Comparison of ENCODE assay signal across 18 cellular contexts in the genomic region with DNA sequence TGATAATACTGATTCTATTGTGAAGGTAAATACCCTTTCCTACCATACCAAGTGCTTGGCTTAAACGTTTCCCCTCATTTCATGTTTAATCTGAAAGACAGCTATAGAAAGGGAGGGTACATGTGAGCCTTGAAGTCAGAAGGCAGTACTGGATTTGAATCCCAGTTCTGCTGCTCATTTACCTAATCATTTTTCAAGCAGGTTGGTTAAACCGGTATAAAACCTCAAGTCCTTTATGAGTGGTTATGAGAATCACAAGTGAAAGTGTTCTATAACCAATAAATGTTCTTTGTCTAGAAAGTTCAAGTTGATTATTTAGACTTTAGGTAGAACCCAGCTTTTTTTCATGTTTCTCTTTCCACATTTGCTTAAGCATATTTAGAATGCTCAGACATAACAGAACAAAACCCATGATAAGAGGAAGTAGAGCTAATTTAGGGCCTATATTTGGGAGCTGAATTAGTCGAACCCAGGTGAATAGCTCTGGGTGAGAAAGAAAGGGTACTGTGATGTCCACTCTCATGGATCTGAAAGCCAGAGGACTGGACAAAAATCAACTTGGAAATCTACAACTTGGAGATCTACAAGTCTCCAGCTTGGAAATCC. TPM values are rescaled to one million over a fixed set of nuclear protein-coding genes. Genes with fewer than 3 reads are reported as not detected.
DNase-seq lines count a peak whose midpoint lies in the region; ATAC-seq and TF ChIP-seq lines count a peak whose summit lies in the region.
"Had no signal": no experiment of that assay in that cellular context is flagged by ENCODE, and none has a peak within 500 bp of the region (broad histone marks: within the 10 kb centered on the region; RNA-seq: fewer than 3 reads in every experiment).

No MANE protein-coding gene starts in this region.

- H3K4me3 Mint-ChIP-seq in activated T-cell treated with anti-CD3 and anti-CD28 coated beads, Interleukin-2, amount 50 U/mL, for 72 hours: no peak overlapping the region
- H3K4me3 Mint-ChIP-seq in stimulated activated effector memory CD8-positive, alpha-beta T cell treated with anti-CD3 and anti-CD28 coated beads, Interleukin-12 subunit alpha, Interleukin-12 subunit beta, amount 100 ng/mL, for 72 hours: no peak overlapping the region
- H3K4me3 Mint-ChIP-seq: CD4-positive, alpha-beta T cell had no signal

- H3K27ac Mint-ChIP-seq in activated T-cell treated with anti-CD3 and anti-CD28 coated beads, Interleukin-2, amount 50 U/mL, for 72 hours: no peak overlapping the region
- no peak overlapping the region for H3K27ac Mint-ChIP-seq in stimulated activated effector memory CD8-positive, alpha-beta T cell treated with anti-CD3 and anti-CD28 coated beads, Interleukin-12 subunit alpha, Interleukin-12 subunit beta, amount 100 ng/mL, for 72 hours
- H3K27ac Mint-ChIP-seq: CD4-positive, alpha-beta T cell had no signal

- TF ChIP-seq CTCF in GM12865 (IDR thresholded peaks at IDR 0.05; ENCODE audit: insufficient read depth, low read depth, low read length, missing control alignments): no peak

- H3K4me1 Mint-ChIP-seq in activated T-cell treated with anti-CD3 and anti-CD28 coated beads, Interleukin-2, amount 50 U/mL, for 72 hours (ENCODE audit: low read depth): peaks cover 14% of the 10 kb centered on the region
- no peaks in the 10 kb centered on the region for H3K4me1 Mint-ChIP-seq in stimulated activated effector memory CD8-positive, alpha-beta T cell treated with anti-CD3 and anti-CD28 coated beads, Interleukin-12 subunit alpha, Interleukin-12 subunit beta, amount 100 ng/mL, for 72 hours

- no peaks in the 10 kb centered on the region for H3K27me3 Mint-ChIP-seq in activated T-cell treated with anti-CD3 and anti-CD28 coated beads, Interleukin-2, amount 50 U/mL, for 72 hours (ENCODE audit: low read depth)
- H3K27me3 Mint-ChIP-seq: CD4-positive, alpha-beta T cell had no signal

- peaks cover 16 to 20% of the 10 kb centered on the region in 2 donors for H3K36me3 Mint-ChIP-seq in activated T-cell treated with anti-CD3 and anti-CD28 coated beads, Interleukin-2, amount 50 U/mL, for 72 hours (ENCODE audit: insufficient read depth in 2 of 2)
- peaks cover 86% of the 10 kb centered on the region for H3K36me3 Mint-ChIP-seq in stimulated activated effector memory CD8-positive, alpha-beta T cell treated with anti-CD3 and anti-CD28 coated beads, Interleukin-12 subunit alpha, Interleukin-12 subunit beta, amount 100 ng/mL, for 72 hours

- H3K4me3 ChIP-seq in GM12865 (ENCODE audit: low read depth, low read length): no peak overlapping the region
- H3K4me3 ChIP-seq: BLaER1 had no signal

- H3K9me3 Mint-ChIP-seq in activated T-cell treated with anti-CD3 and anti-CD28 coated beads, Interleukin-2, amount 50 U/mL, for 72 hours: peaks cover 5 to 7% of the 10 kb centered on the region in 2 donors
- H3K9me3 Mint-ChIP-seq in stimulated activated effector memory CD8-positive, alpha-beta T cell treated with anti-CD3 and anti-CD28 coated beads, Interleukin-12 subunit alpha, Interleukin-12 subunit beta, amount 100 ng/mL, for 72 hours: peaks cover 8% of the 10 kb centered on the region

- peak; percentile 53 to 58 for ATAC-seq in activated T-cell treated with anti-CD3 and anti-CD28 coated beads, Interleukin-2, amount 50 U/mL, for 72 hours (replicated peaks in 1 of 2)
- peak; percentile 57 for ATAC-seq in stimulated activated effector memory CD8-positive, alpha-beta T cell treated with anti-CD3 and anti-CD28 coated beads, Interleukin-12 subunit alpha, Interleukin-12 subunit beta, amount 100 ng/mL, for 72 hours
- no peak for ATAC-seq in GM19397 (IDR thresholded peaks at IDR 0.05; ENCODE audit: unreplicated experiment)

- DNase-seq in activated T-cell treated with anti-CD3 and anti-CD28 coated beads, Interleukin-2, amount 50 U/mL, for 72 hours: no peak
- DNase-seq in activated T-cell treated with anti-CD3 and anti-CD28 coated beads for 4 hours (no peak), GM12865 (ENCODE audit: low read depth) (peak; percentile 19), MV-4-11 (lab: John Stamatoyannopoulos, UW) (peak; percentile 2), SW 1271 (lab: John Stamatoyannopoulos, UW) (no peak)
- DNase-seq in stimulated activated effector memory CD8-positive, alpha-beta T cell treated with anti-CD3 and anti-CD28 coated beads, Interleukin-12 subunit alpha, Interleukin-12 subunit beta, amount 100 ng/mL, for 72 hours (ENCODE audit: low spot score in 2 of 2): no peak
- DNase-seq: CD4-positive, alpha-beta T cell; COR-L47; DMS79; NCI-H1417; NCI-H1694 treated with DMSO at 0.1 percent for 48 hours; NCI-H2081 treated with DMSO at 0.1 percent for 48 hours; NCI-H2171 treated with DMSO at 0.1 percent for 48 hours; NCI-H524 treated with DMSO at 0.1 percent for 48 hours; Right ventricle myocardium superior had no signal

RNA-seq across cellular contexts. Expression of a gene that starts 29.7 kb away (rescaled TPM):
- total RNA-seq in activated T-cell treated with anti-CD3 and anti-CD28 coated beads, Interleukin-2, amount 50 U/mL, for 72 hours: not detected
- total RNA-seq: CD4-positive, alpha-beta T cell; SK-MEL-5 had no signal

Comparison
In these comparisons a context has a peak if more than half of its experiments do, and no peak if none do; other contexts are left out.
1. DNase-seq: peak in GM12865 (single experiment) and MV-4-11 (single experiment); none in activated T-cell treated with anti-CD3 and anti-CD28 coated beads, Interleukin-2, amount 50 U/mL, for 72 hours (0 of 2), activated T-cell treated with anti-CD3 and anti-CD28 coated beads for 4 hours (single experiment), stimulated activated effector memory CD8-positive, alpha-beta T cell treated with anti-CD3 and anti-CD28 coated beads, Interleukin-12 subunit alpha, Interleukin-12 subunit beta, amount 100 ng/mL, for 72 hours (0 of 2) and SW 1271 (0 of 2).